ENCODE assay signal across 24 cellular contexts in the genomic region with DNA sequence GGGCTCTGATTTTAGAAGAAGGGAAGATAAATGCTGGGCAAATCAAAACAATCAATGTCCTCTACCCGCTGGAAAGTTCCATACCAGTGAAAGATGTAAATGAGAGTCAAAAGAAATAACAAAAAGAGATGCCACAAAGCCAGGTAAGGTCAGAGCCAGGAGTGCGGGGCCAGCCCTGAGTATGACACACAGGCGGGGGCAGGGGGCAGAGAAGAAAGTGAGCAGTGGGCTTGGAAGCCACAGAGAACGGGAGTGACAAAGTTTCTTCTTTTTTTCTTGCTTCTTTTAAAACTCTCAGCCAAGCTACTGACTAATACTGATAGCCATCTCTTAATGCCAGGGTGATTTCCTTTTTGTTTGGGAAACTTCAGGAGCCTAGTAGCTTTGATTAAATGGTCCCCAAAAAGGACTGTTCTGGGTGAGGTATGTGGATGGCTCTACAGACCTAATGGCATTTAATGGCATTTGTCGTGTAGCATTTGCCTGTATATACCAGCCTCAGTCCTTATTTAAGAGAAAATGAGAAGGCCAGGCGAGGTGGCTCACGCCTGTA. TPM values are rescaled to one million over a fixed set of nuclear protein-coding genes. Genes with fewer than 3 reads are reported as not detected.
DNase-seq lines count a peak whose midpoint lies in the region; ATAC-seq and TF ChIP-seq lines count a peak whose summit lies in the region.
"Had no signal": no experiment of that assay in that cellular context is flagged by ENCODE, and none has a peak within 500 bp of the region (broad histone marks: within the 10 kb centered on the region; RNA-seq: fewer than 3 reads in every experiment).

No MANE protein-coding gene starts in this region.

- intact Hi-C loops in activated CD4-positive, alpha-beta memory T cell treated with anti-CD3 and anti-CD28 coated beads for 36 hours (cut with micrococcal nuclease) = no loop called here
- intact Hi-C loops in cardiac septum (cut with DNase I) = no loop called here

- H3K27ac Mint-ChIP-seq in activated CD4-positive, alpha-beta memory T cell treated with anti-CD3 and anti-CD28 coated beads for 36 hours = no peak overlapping the region
- H3K27ac Mint-ChIP-seq in activated CD4-positive, alpha-beta memory T cell treated with anti-CD3 and anti-CD28 coated beads, Interleukin-2, amount 10 ng/mL, durations not matched to agents 7 days and 5 days = no peak overlapping the region
- H3K27ac Mint-ChIP-seq in HFFc6 = no peak overlapping the region
- H3K27ac Mint-ChIP-seq in activated naive CD8-positive, alpha-beta T cell treated with anti-CD3 and anti-CD28 coated beads for 36 hours = no peak overlapping the region
- H3K27ac Mint-ChIP-seq: activated B cell treated with CpG ODN at 0.5 μM for 24 hours; activated naive CD4-positive, alpha-beta T cell treated with anti-CD3 and anti-CD28 coated beads, Interleukin-2, amount 10 ng/mL, durations not matched to agents 7 days and 5 days; B cell had no signal

- no peaks in the 10 kb centered on the region for H3K36me3 Mint-ChIP-seq in activated CD4-positive, alpha-beta memory T cell treated with anti-CD3 and anti-CD28 coated beads for 36 hours
- no peaks in the 10 kb centered on the region for H3K36me3 Mint-ChIP-seq in activated CD4-positive, alpha-beta memory T cell treated with anti-CD3 and anti-CD28 coated beads, Interleukin-2, amount 10 ng/mL, durations not matched to agents 7 days and 5 days (ENCODE audit: low read depth)
- no peaks in the 10 kb centered on the region for H3K36me3 Mint-ChIP-seq in HFFc6 (ENCODE audit: low read depth)
- no peaks in the 10 kb centered on the region for H3K36me3 Mint-ChIP-seq in activated naive CD8-positive, alpha-beta T cell treated with anti-CD3 and anti-CD28 coated beads for 36 hours
- H3K36me3 Mint-ChIP-seq: activated naive CD4-positive, alpha-beta T cell treated with anti-CD3 and anti-CD28 coated beads, Interleukin-2, amount 10 ng/mL, durations not matched to agents 7 days and 5 days had no signal

- ATAC-seq in HG03571 (IDR thresholded peaks at IDR 0.05; ENCODE audit: unreplicated experiment) = no peak
- ATAC-seq: A549, lower lobe of right lung had no signal

- H3K9me3 Mint-ChIP-seq in activated CD4-positive, alpha-beta memory T cell treated with anti-CD3 and anti-CD28 coated beads for 36 hours = no peaks in the 10 kb centered on the region
- peaks cover 2% of the 10 kb centered on the region for H3K9me3 Mint-ChIP-seq in activated CD4-positive, alpha-beta memory T cell treated with anti-CD3 and anti-CD28 coated beads, Interleukin-2, amount 10 ng/mL, durations not matched to agents 7 days and 5 days
- H3K9me3 Mint-ChIP-seq in HFFc6 = no peaks in the 10 kb centered on the region
- H3K9me3 Mint-ChIP-seq in activated naive CD8-positive, alpha-beta T cell treated with anti-CD3 and anti-CD28 coated beads for 36 hours = no peaks in the 10 kb centered on the region
- H3K9me3 Mint-ChIP-seq: activated B cell treated with CpG ODN at 0.5 μM for 24 hours; activated naive CD4-positive, alpha-beta T cell treated with anti-CD3 and anti-CD28 coated beads, Interleukin-2, amount 10 ng/mL, durations not matched to agents 7 days and 5 days had no signal

- no peak overlapping the region for H3K4me3 Mint-ChIP-seq in activated CD4-positive, alpha-beta memory T cell treated with anti-CD3 and anti-CD28 coated beads for 36 hours
- no peak overlapping the region for H3K4me3 Mint-ChIP-seq in activated CD4-positive, alpha-beta memory T cell treated with anti-CD3 and anti-CD28 coated beads, Interleukin-2, amount 10 ng/mL, durations not matched to agents 7 days and 5 days
- no peak overlapping the region for H3K4me3 Mint-ChIP-seq in HFFc6
- H3K4me3 Mint-ChIP-seq in activated naive CD8-positive, alpha-beta T cell treated with anti-CD3 and anti-CD28 coated beads for 36 hours = no peak overlapping the region
- H3K4me3 Mint-ChIP-seq: activated B cell treated with CpG ODN at 0.5 μM for 24 hours; activated naive CD4-positive, alpha-beta T cell treated with anti-CD3 and anti-CD28 coated beads, Interleukin-2, amount 10 ng/mL, durations not matched to agents 7 days and 5 days; B cell had no signal

- H3K27me3 Mint-ChIP-seq in activated CD4-positive, alpha-beta memory T cell treated with anti-CD3 and anti-CD28 coated beads for 36 hours = no peaks in the 10 kb centered on the region
- no peaks in the 10 kb centered on the region for H3K27me3 Mint-ChIP-seq in activated CD4-positive, alpha-beta memory T cell treated with anti-CD3 and anti-CD28 coated beads, Interleukin-2, amount 10 ng/mL, durations not matched to agents 7 days and 5 days
- H3K27me3 Mint-ChIP-seq in HFFc6 (ENCODE audit: insufficient read depth) = peaks cover 15% of the 10 kb centered on the region
- H3K27me3 Mint-ChIP-seq in activated naive CD8-positive, alpha-beta T cell treated with anti-CD3 and anti-CD28 coated beads for 36 hours = no peaks in the 10 kb centered on the region
- H3K27me3 Mint-ChIP-seq: activated B cell treated with CpG ODN at 0.5 μM for 24 hours; activated naive CD4-positive, alpha-beta T cell treated with anti-CD3 and anti-CD28 coated beads, Interleukin-2, amount 10 ng/mL, durations not matched to agents 7 days and 5 days; B cell had no signal

- peaks cover 13% of the 10 kb centered on the region for H3K4me1 Mint-ChIP-seq in activated CD4-positive, alpha-beta memory T cell treated with anti-CD3 and anti-CD28 coated beads for 36 hours (ENCODE audit: low read depth)
- peaks cover 18% of the 10 kb centered on the region for H3K4me1 Mint-ChIP-seq in activated CD4-positive, alpha-beta memory T cell treated with anti-CD3 and anti-CD28 coated beads, Interleukin-2, amount 10 ng/mL, durations not matched to agents 7 days and 5 days
- peaks cover 7% of the 10 kb centered on the region for H3K4me1 Mint-ChIP-seq in HFFc6 (ENCODE audit: low read depth)
- peaks cover 14% of the 10 kb centered on the region for H3K4me1 Mint-ChIP-seq in activated naive CD8-positive, alpha-beta T cell treated with anti-CD3 and anti-CD28 coated beads for 36 hours
- H3K4me1 Mint-ChIP-seq: activated B cell treated with CpG ODN at 0.5 μM for 24 hours, B cell had no signal

- peak; percentile 32 for DNase-seq in activated CD4-positive, alpha-beta memory T cell treated with anti-CD3 and anti-CD28 coated beads for 36 hours
- no peak for DNase-seq in activated CD4-positive, alpha-beta memory T cell treated with anti-CD3 and anti-CD28 coated beads, Interleukin-2, amount 10 ng/mL, durations not matched to agents 7 days and 5 days
- peak; percentile 30 for DNase-seq in HFFc6
- DNase-seq in activated naive CD8-positive, alpha-beta T cell treated with anti-CD3 and anti-CD28 coated beads for 36 hours = peak; percentile 36
- DNase-seq in stimulated activated CD8-positive, alpha-beta memory T cell treated with anti-CD3 and anti-CD28 coated beads, Interleukin-4, amount 100 ng/mL, for 48 hours = peak; percentile 38
- no peak for DNase-seq in cardiac septum (ENCODE audit: low spot score)
- no peak for DNase-seq in activated gamma-delta T cell (lab: John Stamatoyannopoulos, UW)
- DNase-seq: activated B cell treated with CpG ODN at 0.5 μM for 24 hours; activated CD8-positive, alpha-beta memory T cell treated with anti-CD3 and anti-CD28 coated beads for 24 hours; activated naive CD4-positive, alpha-beta T cell treated with anti-CD3 and anti-CD28 coated beads, Interleukin-2, amount 10 ng/mL, durations not matched to agents 7 days and 5 days; Caco-2; central memory CD4-positive, alpha-beta T cell; H7; kidney; lower lobe of right lung; mucosa of descending colon; NCI-H1092; NCI-H1930; NCI-H345; NCI-H748 treated with DMSO at 0.1 percent for 48 hours; uterus had no signal

- POLR2A ChIA-PET in activated CD4-positive, alpha-beta memory T cell treated with anti-CD3 and anti-CD28 coated beads for 36 hours (lab: Charles Lee) = interaction anchor here (0.9 kb wide), 1 partner anchor 76 kb away, joined by 3 read pairs; no protein-coding TSS in a partner anchor
- POLR2A ChIA-PET in activated CD4-positive, alpha-beta memory T cell treated with anti-CD3 and anti-CD28 coated beads, Interleukin-2, amount 10 ng/mL, durations not matched to agents 7 days and 5 days (lab: Charles Lee) = no interaction called here

- TF ChIP-seq CTCF in HFFc6 (IDR thresholded peaks at IDR 0.05) = no peak

- CTCF ChIA-PET in activated CD4-positive, alpha-beta memory T cell treated with anti-CD3 and anti-CD28 coated beads for 36 hours (lab: Charles Lee) = interaction anchor here (1.0 kb wide), 1 partner anchor 10 kb away, joined by 4 read pairs; no protein-coding TSS in a partner anchor
- CTCF ChIA-PET in activated CD4-positive, alpha-beta memory T cell treated with anti-CD3 and anti-CD28 coated beads, Interleukin-2, amount 10 ng/mL, durations not matched to agents 7 days and 5 days (lab: Charles Lee) = interaction anchor here (1.7 kb wide), 1 partner anchor 19 kb away, joined by 4 read pairs; no protein-coding TSS in a partner anchor

RNA-seq across cellular contexts. Expression of a gene that starts 23.1 kb away (rescaled TPM):
- total RNA-seq in activated CD4-positive, alpha-beta memory T cell treated with anti-CD3 and anti-CD28 coated beads for 36 hours = 10 to 100 TPM; 13.8 to 15.4 TPM
- 1 to 10 TPM; 7.5 to 8.0 TPM for total RNA-seq in activated CD4-positive, alpha-beta memory T cell treated with anti-CD3 and anti-CD28 coated beads, Interleukin-2, amount 10 ng/mL, durations not matched to agents 7 days and 5 days
- 10 to 100 TPM in 4 of 6 experiments, 1 to 10 TPM in 2; 9.3 to 15.5 (median 10.9) TPM for total RNA-seq in HFFc6 (2021; fragmentation: NEBNext Ultra II Directional; extraction: Animal tissue kit (Norgen Biotek cat#: 25700))
- 10 to 100 TPM; 24.7 to 29.7 TPM for total RNA-seq in activated naive CD8-positive, alpha-beta T cell treated with anti-CD3 and anti-CD28 coated beads for 36 hours
- total RNA-seq in cardiac septum = 11.1 TPM

Comparison
In these comparisons a context has a peak if more than half of its experiments do, and no peak if none do; other contexts are left out.
1. DNase-seq: peak in activated CD4-positive, alpha-beta memory T cell treated with anti-CD3 and anti-CD28 coated beads for 36 hours (single experiment), HFFc6 (single experiment), activated naive CD8-positive, alpha-beta T cell treated with anti-CD3 and anti-CD28 coated beads for 36 hours (single experiment) and stimulated activated CD8-positive, alpha-beta memory T cell treated with anti-CD3 and anti-CD28 coated beads, Interleukin-4, amount 100 ng/mL, for 48 hours (single experiment); none in activated CD4-positive, alpha-beta memory T cell treated with anti-CD3 and anti-CD28 coated beads, Interleukin-2, amount 10 ng/mL, durations not matched to agents 7 days and 5 days (single experiment), cardiac septum (single experiment) and activated gamma-delta T cell (single experiment).